ENCODE assay signal across 8 cellular contexts in genomic region chr1:146472192-146472861, GRCh38.
DNase-seq lines count a peak whose midpoint lies in the region; ATAC-seq and TF ChIP-seq lines count a peak whose summit lies in the region.
"Not testable (repeated sequence)": the region's sequence is repeated elsewhere in the genome, so short reads cannot be mapped to it uniquely, and the experiment has no call there.

No MANE protein-coding gene starts in this region.

- POLR2A ChIA-PET in OCI-LY7 (lab: Charles Lee) = not testable (repeated sequence)

- peaks cover 11% of the 10 kb centered on the region for H3K4me1 Mint-ChIP-seq in activated CD8-positive, alpha-beta memory T cell treated with anti-CD3 and anti-CD28 coated beads, Interleukin-2, amount 10 ng/mL, durations not matched to agents 7 days and 5 days

- not testable (repeated sequence) for H3K9me3 Mint-ChIP-seq in activated CD8-positive, alpha-beta memory T cell treated with anti-CD3 and anti-CD28 coated beads, Interleukin-2, amount 10 ng/mL, durations not matched to agents 7 days and 5 days (ENCODE audit: low read depth)

- not testable (repeated sequence) for H3K9ac ChIP-seq in duodenal mucosa (ENCODE audit: low read depth in 1 of 2, low read length in 2 of 2)

- BruUV-seq in OCI-LY7 (replicated peaks; lab: Mats Ljungman, UMichigan) = not testable (repeated sequence)

- H3K4me3 ChIP-seq in ACC112 (ENCODE audit: low read depth, low read length) = peak overlapping the region; percentile 69
- peak overlapping the region; percentile 51 for H3K4me3 ChIP-seq in Jurkat, Clone E6-1 (ENCODE audit: low read length)
- peak overlapping the region; percentile 60 for H3K4me3 ChIP-seq in OCI-LY7 (ENCODE audit: low read depth, low read length, poor library complexity, severe bottlenecking)
- H3K4me3 ChIP-seq in duodenal mucosa (ENCODE audit: low read depth in 1 of 2, low read length in 2 of 2) = peak overlapping the region; percentile 50 to 52
- peak overlapping the region; percentile 39 to 56 (median 46) for H3K4me3 ChIP-seq in right lobe of liver

- 3% methylated on average over 20 of the region's 42 CpGs for WGBS in right lobe of liver (ENCODE audit: insufficient coverage, low coverage, low lambda C conversion rate, missing lambda C conversion rate)

- not testable (repeated sequence) for TF ChIP-seq POLR2A in right lobe of liver (IDR thresholded peaks at IDR 0.05)

- intact Hi-C loops in OCI-LY7 (cut with micrococcal nuclease; ENCODE audit: unreplicated experiment); right lobe of liver (cut with DNase I): not testable (repeated sequence)

- not testable (repeated sequence) for H3K9me3 ChIP-seq in OCI-LY7 (ENCODE audit: low read length); duodenal mucosa (ENCODE audit: control insufficient read depth in 1 of 2, low read length in 2 of 2); right lobe of liver

- H3K4me2 ChIP-seq in OCI-LY7 (ENCODE audit: low read length) = peak overlapping the region; percentile 70

- peak; percentile 55 for DNase-seq in Jurkat, Clone E6-1 (ENCODE audit: low read depth, low spot score)
- peak; percentile 76 for DNase-seq in OCI-LY7 (ENCODE audit: low spot score)
- DNase-seq in activated CD8-positive, alpha-beta memory T cell treated with anti-CD3 and anti-CD28 coated beads, Interleukin-2, amount 10 ng/mL, durations not matched to agents 7 days and 5 days = peak; percentile 85
- DNase-seq in right lobe of liver = peak; percentile 77 to 82 (median 82)
- DNase-seq in stimulated activated CD4-positive, alpha-beta T cell treated with anti-CD3 and anti-CD28 coated beads, Interleukin-15, amount 100 ng/mL, for 48 hours (ENCODE audit: low read depth in 2 of 2) = peak; percentile 40 to 67

- H3K36me3 Mint-ChIP-seq in activated CD8-positive, alpha-beta memory T cell treated with anti-CD3 and anti-CD28 coated beads, Interleukin-2, amount 10 ng/mL, durations not matched to agents 7 days and 5 days = not testable (repeated sequence)

- H3K36me3 ChIP-seq in ACC112 (ENCODE audit: insufficient read depth, low read length); OCI-LY7 (ENCODE audit: insufficient read depth, low read length); duodenal mucosa (ENCODE audit: control insufficient read depth in 1 of 2, insufficient read depth in 2 of 2, low read length in 2 of 2); right lobe of liver: not testable (repeated sequence)

- H3K27me3 ChIP-seq in ACC112 (ENCODE audit: insufficient read depth, low read length); duodenal mucosa (ENCODE audit: control insufficient read depth in 1 of 2, insufficient read depth in 2 of 2, low read length in 2 of 2); right lobe of liver: not testable (repeated sequence)

- peak overlapping the region; percentile 78 for H3K27ac Mint-ChIP-seq in activated CD8-positive, alpha-beta memory T cell treated with anti-CD3 and anti-CD28 coated beads, Interleukin-2, amount 10 ng/mL, durations not matched to agents 7 days and 5 days

- H4K20me1 ChIP-seq in OCI-LY7 (ENCODE audit: insufficient read depth, low read length) = not testable (repeated sequence)

- H2AFZ ChIP-seq in ACC112 (ENCODE audit: low read length, unreplicated experiment) = peak overlapping the region; percentile 45
- H2AFZ ChIP-seq in OCI-LY7 (ENCODE audit: low read length) = peak overlapping the region; percentile 78

- H3K27ac ChIP-seq in ACC112 (ENCODE audit: low read depth, low read length); OCI-LY7 (ENCODE audit: low read depth, low read length, poor library complexity, severe bottlenecking); duodenal mucosa (ENCODE audit: low read depth, low read length): not testable (repeated sequence)
- H3K27ac ChIP-seq in right lobe of liver = peak overlapping the region in 1 of 3 donors; percentile 30

- not testable (repeated sequence) for H3K9me2 ChIP-seq in OCI-LY7 (ENCODE audit: insufficient read depth, low read length)

- not testable (repeated sequence) for TF ChIP-seq CTCF in OCI-LY7 (conservative IDR thresholded peaks at IDR 0.05; ENCODE audit: low read length); right lobe of liver (IDR thresholded peaks at IDR 0.05)

- ATAC-seq in GM19468 (IDR thresholded peaks at IDR 0.05; ENCODE audit: extremely low read depth, unreplicated experiment) (peak; percentile 26), right lobe of liver (peak; percentile 96 to 99 (median 97))
- peak; percentile 100 for ATAC-seq in activated CD8-positive, alpha-beta memory T cell treated with anti-CD3 and anti-CD28 coated beads, Interleukin-2, amount 10 ng/mL, durations not matched to agents 7 days and 5 days

- CTCF ChIA-PET in OCI-LY7 (lab: Charles Lee; ENCODE audit: unreplicated experiment); activated CD8-positive, alpha-beta memory T cell treated with anti-CD3 and anti-CD28 coated beads, Interleukin-2, amount 10 ng/mL, durations not matched to agents 7 days and 5 days (lab: Charles Lee): not testable (repeated sequence)

- H3K79me2 ChIP-seq in ACC112 (ENCODE audit: control insufficient read depth, insufficient read depth, low read length, unreplicated experiment); OCI-LY7 (ENCODE audit: insufficient read depth, low read depth, low read length): not testable (repeated sequence)

- H3K27me3 Mint-ChIP-seq in activated CD8-positive, alpha-beta memory T cell treated with anti-CD3 and anti-CD28 coated beads, Interleukin-2, amount 10 ng/mL, durations not matched to agents 7 days and 5 days = not testable (repeated sequence)

- peak overlapping the region; percentile 80 for H3K4me3 Mint-ChIP-seq in activated CD8-positive, alpha-beta memory T cell treated with anti-CD3 and anti-CD28 coated beads, Interleukin-2, amount 10 ng/mL, durations not matched to agents 7 days and 5 days

- not testable (repeated sequence) for H3K4me1 ChIP-seq in ACC112 (ENCODE audit: control insufficient read depth, insufficient read depth, low read length, unreplicated experiment); OCI-LY7 (ENCODE audit: insufficient read depth, low read length, poor library complexity, severe bottlenecking); duodenal mucosa (ENCODE audit: control insufficient read depth in 1 of 2, insufficient read depth in 2 of 2, low read length in 2 of 2); right lobe of liver

Comparison
In these comparisons a context has a peak if more than half of its experiments do, and no peak if none do; other contexts are left out.
1. ATAC-seq: peak in every context shown above with its lines; median percentile 100 in activated CD8-positive, alpha-beta memory T cell treated with anti-CD3 and anti-CD28 coated beads, Interleukin-2, amount 10 ng/mL, durations not matched to agents 7 days and 5 days; 97 in right lobe of liver; 26 in GM19468.